ENCODE assay signal across 9 cellular contexts in genomic region chr2:203718087-203718486, GRCh38. TPM values are rescaled to one million over a fixed set of nuclear protein-coding genes. Genes with fewer than 3 reads are reported as not detected.
DNase-seq lines count a peak whose midpoint lies in the region; ATAC-seq and TF ChIP-seq lines count a peak whose summit lies in the region.
"Had no signal": no experiment of that assay in that cellular context is flagged by ENCODE, and none has a peak within 500 bp of the region (broad histone marks: within the 10 kb centered on the region; RNA-seq: fewer than 3 reads in every experiment).

No MANE protein-coding gene starts in this region.

- H3K36me3 ChIP-seq in Loucy (ENCODE audit: insufficient read depth, low read length) = no peaks in the 10 kb centered on the region

- no peaks in the 10 kb centered on the region for H3K27me3 Mint-ChIP-seq in activated naive CD8-positive, alpha-beta T cell treated with anti-CD3 and anti-CD28 coated beads for 36 hours
- peaks cover 59 to 64% of the 10 kb centered on the region in 2 donors for H3K27me3 Mint-ChIP-seq in stimulated activated naive B cell treated with anti-CD40 and anti-IgM and Interleukin-4, amounts not matched to agents 10 μg/mL and 1 μg/mL and 100 μg/mL, for 72 hours

- peak; percentile 83 for ATAC-seq in GM21717 (IDR thresholded peaks at IDR 0.05; ENCODE audit: unreplicated experiment)
- ATAC-seq in stimulated activated naive B cell treated with anti-CD40 and anti-IgM and Interleukin-4, amounts not matched to agents 10 μg/mL and 1 μg/mL and 100 μg/mL, for 72 hours (replicated peaks) = peak; percentile 45 to 55
- ATAC-seq: HCT116 had no signal

- peak overlapping the region; percentile 85 for H3K27ac Mint-ChIP-seq in activated naive CD8-positive, alpha-beta T cell treated with anti-CD3 and anti-CD28 coated beads for 36 hours
- no peak overlapping the region for H3K27ac Mint-ChIP-seq in stimulated activated naive B cell treated with anti-CD40 and anti-IgM and Interleukin-4, amounts not matched to agents 10 μg/mL and 1 μg/mL and 100 μg/mL, for 72 hours

- no peaks in the 10 kb centered on the region for H4K20me1 ChIP-seq in Loucy (ENCODE audit: insufficient read depth, low read length, poor library complexity, severe bottlenecking)

- peak overlapping the region; percentile 80 for H3K9ac ChIP-seq in Loucy (ENCODE audit: low read depth, low read length, poor library complexity, severe bottlenecking)

- TF ChIP-seq POLR2A in lower leg skin (IDR thresholded peaks at IDR 0.05) = no peak

- no peak overlapping the region for H3K4me3 ChIP-seq in GM12865 (ENCODE audit: low read depth, low read length)
- peak overlapping the region; percentile 68 for H3K4me3 ChIP-seq in Loucy (ENCODE audit: low read length, poor library complexity, severe bottlenecking)
- no peak overlapping the region for H3K4me3 ChIP-seq in lower leg skin (ENCODE audit: low read depth, poor library complexity, severe bottlenecking)

- TF ChIP-seq CTCF in GM12865 (IDR thresholded peaks at IDR 0.05; ENCODE audit: insufficient read depth, low read depth, low read length, missing control alignments) (no peak), Loucy (conservative IDR thresholded peaks at IDR 0.05; ENCODE audit: low read length) (no peak), lower leg skin (IDR thresholded peaks at IDR 0.05) (no peak)

- WGBS in lower leg skin, 2 donors = 72 to 77% methylated on average over 3 of the region's 3 CpGs

- peaks cover 89% of the 10 kb centered on the region for H3K4me1 Mint-ChIP-seq in activated naive CD8-positive, alpha-beta T cell treated with anti-CD3 and anti-CD28 coated beads for 36 hours
- peaks cover 0 to 2% of the 10 kb centered on the region in 2 donors for H3K4me1 Mint-ChIP-seq in stimulated activated naive B cell treated with anti-CD40 and anti-IgM and Interleukin-4, amounts not matched to agents 10 μg/mL and 1 μg/mL and 100 μg/mL, for 72 hours

- H3K79me2 ChIP-seq in Loucy (ENCODE audit: insufficient read depth, low read length) = peaks cover 37% of the 10 kb centered on the region

- H3F3A ChIP-seq in Loucy (ENCODE audit: low read depth) = peaks cover 20% of the 10 kb centered on the region

- intact Hi-C loops in lower leg skin (cut with DNase I; ENCODE audit: low total_unique reads) = no loop called here

- H3K9me3 ChIP-seq in Loucy (ENCODE audit: insufficient read depth, low read depth, low read length) = no peaks in the 10 kb centered on the region

- H3K4me3 Mint-ChIP-seq in activated naive CD8-positive, alpha-beta T cell treated with anti-CD3 and anti-CD28 coated beads for 36 hours = peak overlapping the region; percentile 50
- no peak overlapping the region for H3K4me3 Mint-ChIP-seq in stimulated activated naive B cell treated with anti-CD40 and anti-IgM and Interleukin-4, amounts not matched to agents 10 μg/mL and 1 μg/mL and 100 μg/mL, for 72 hours

- peak overlapping the region; percentile 88 for H3K4me2 ChIP-seq in Loucy (ENCODE audit: low read depth, low read length, poor library complexity, severe bottlenecking)

- DNase-seq in GM12865 (ENCODE audit: low read depth) (peak; percentile 83), DMS153 (lab: John Stamatoyannopoulos, UW) (no peak), NCI-H1694 treated with DMSO at 0.1 percent for 48 hours (lab: John Stamatoyannopoulos, UW) (no peak), lower leg skin (ENCODE audit: low spot score in 2 of 2) (no peak)
- peak; percentile 73 for DNase-seq in activated naive CD8-positive, alpha-beta T cell treated with anti-CD3 and anti-CD28 coated beads for 36 hours
- DNase-seq in stimulated activated naive B cell treated with anti-CD40 and anti-IgM and Interleukin-4, amounts not matched to agents 10 μg/mL and 1 μg/mL and 100 μg/mL, for 72 hours = no peak

- H3K27me3 ChIP-seq in Loucy (ENCODE audit: insufficient read depth, low read length, poor library complexity, severe bottlenecking) = no peaks in the 10 kb centered on the region

- peaks cover 90% of the 10 kb centered on the region for H3K36me3 Mint-ChIP-seq in activated naive CD8-positive, alpha-beta T cell treated with anti-CD3 and anti-CD28 coated beads for 36 hours
- no peaks in the 10 kb centered on the region for H3K36me3 Mint-ChIP-seq in stimulated activated naive B cell treated with anti-CD40 and anti-IgM and Interleukin-4, amounts not matched to agents 10 μg/mL and 1 μg/mL and 100 μg/mL, for 72 hours

- no peak overlapping the region for H2AFZ ChIP-seq in Loucy (ENCODE audit: low read length)

- H3K4me1 ChIP-seq in Loucy (ENCODE audit: insufficient read depth, low read length, poor library complexity, severe bottlenecking) = peaks cover 85% of the 10 kb centered on the region

- H3K9me2 ChIP-seq in Loucy (replicated peaks; ENCODE audit: low read depth, low read length) = no peaks in the 10 kb centered on the region

- peaks cover 15% of the 10 kb centered on the region for H3K9me3 Mint-ChIP-seq in activated naive CD8-positive, alpha-beta T cell treated with anti-CD3 and anti-CD28 coated beads for 36 hours
- H3K9me3 Mint-ChIP-seq in stimulated activated naive B cell treated with anti-CD40 and anti-IgM and Interleukin-4, amounts not matched to agents 10 μg/mL and 1 μg/mL and 100 μg/mL, for 72 hours = peaks cover 0 to 1% of the 10 kb centered on the region in 2 donors

RNA-seq across cellular contexts. Expression of gene CD28, which starts 11.6 kb away (rescaled TPM):
- total RNA-seq in activated naive CD8-positive, alpha-beta T cell treated with anti-CD3 and anti-CD28 coated beads for 36 hours = 10 to 100 TPM; 84.0 to 88.8 TPM
- total RNA-seq in lower leg skin = under 1 TPM; 0.08 to 0.45 (median 0.31) TPM

Comparison
In these comparisons a context has a peak if more than half of its experiments do, and no peak if none do; other contexts are left out.
1. DNase-seq: peak in GM12865 (single experiment) and activated naive CD8-positive, alpha-beta T cell treated with anti-CD3 and anti-CD28 coated beads for 36 hours (single experiment); none in stimulated activated naive B cell treated with anti-CD40 and anti-IgM and Interleukin-4, amounts not matched to agents 10 μg/mL and 1 μg/mL and 100 μg/mL, for 72 hours (single experiment), DMS153 (single experiment), NCI-H1694 treated with DMSO at 0.1 percent for 48 hours (single experiment) and lower leg skin (0 of 2).
2. RNA of gene CD28, which starts 11.6 kb away (total RNA-seq): 84.0 to 88.8 TPM in activated naive CD8-positive, alpha-beta T cell treated with anti-CD3 and anti-CD28 coated beads for 36 hours; 0.08 to 0.45 TPM in lower leg skin; every median in the first group is over 10 times any median in the second.